8 cellular contexts compared by ENCODE assay signal in the genomic region with DNA sequence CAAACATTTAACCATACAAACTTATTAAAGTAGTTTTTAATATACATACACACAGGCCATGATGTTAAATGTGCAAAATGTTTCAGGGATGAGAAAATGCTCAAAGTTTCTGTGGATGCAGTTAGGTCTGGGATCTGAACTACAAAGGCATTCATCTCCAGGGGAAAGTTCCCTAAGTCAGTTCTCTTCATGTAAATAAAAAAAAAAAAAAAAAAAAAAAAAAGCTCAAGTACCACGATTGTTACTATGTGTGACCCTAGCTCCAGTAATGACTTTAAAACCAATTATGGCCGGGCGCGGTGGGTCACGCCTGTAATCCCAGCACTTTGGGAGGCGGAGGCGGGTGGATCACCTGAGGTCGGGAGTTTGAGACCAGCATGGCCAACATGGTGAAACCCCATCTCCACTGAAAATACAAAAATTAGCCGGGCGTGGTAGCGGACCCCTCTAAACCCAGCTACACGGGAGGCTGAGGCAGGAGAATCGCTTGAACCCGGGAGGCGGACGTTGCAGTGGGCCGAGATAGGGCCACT. TPM values are rescaled to one million over a fixed set of nuclear protein-coding genes. Genes with fewer than 3 reads are reported as not detected.
DNase-seq lines count a peak whose midpoint lies in the region; ATAC-seq and TF ChIP-seq lines count a peak whose summit lies in the region.
"Not testable (repeated sequence)": the region's sequence is repeated elsewhere in the genome, so short reads cannot be mapped to it uniquely, and the experiment has no call there.

No MANE protein-coding gene starts in this region.

- not testable (repeated sequence) for H3K9me3 Mint-ChIP-seq in activated T-helper 17 cell treated with anti-CD3 and anti-CD28 coated beads, Interleukin-2, amount 50 U/mL, for 72 hours; naive thymus-derived CD4-positive, alpha-beta T cell; stimulated activated naive B cell treated with anti-CD40 and anti-IgM and Interleukin-4, amounts not matched to agents 10 μg/mL and 1 μg/mL and 100 μg/mL, for 72 hours

- peaks cover 45% of the 10 kb centered on the region for H4K20me1 ChIP-seq in BLaER1

- H3K9ac ChIP-seq in BLaER1 = peak overlapping the region; percentile 96
- H3K9ac ChIP-seq in colonic mucosa (ENCODE audit: low read depth in 2 of 2, low read length in 2 of 2) = not testable (repeated sequence)

- intact Hi-C loops in colonic mucosa (cut with DNase I); heart left ventricle (cut with DNase I): not testable (repeated sequence)
- intact Hi-C loops in naive thymus-derived CD4-positive, alpha-beta T cell (cut with micrococcal nuclease) = loop anchor here (2.0 to 10.0 kb wide), 4 partner anchors 35 to 1299 kb away; a partner anchor contains a TSS

- peaks cover 18% of the 10 kb centered on the region for H3K4me1 Mint-ChIP-seq in activated T-helper 17 cell treated with anti-CD3 and anti-CD28 coated beads, Interleukin-2, amount 50 U/mL, for 72 hours
- peaks cover 31 to 72% (median 58%) of the 10 kb centered on the region in 7 donors for H3K4me1 Mint-ChIP-seq in naive thymus-derived CD4-positive, alpha-beta T cell
- peaks cover 19 to 41% of the 10 kb centered on the region in 2 donors for H3K4me1 Mint-ChIP-seq in stimulated activated naive B cell treated with anti-CD40 and anti-IgM and Interleukin-4, amounts not matched to agents 10 μg/mL and 1 μg/mL and 100 μg/mL, for 72 hours

- 90 to 92% (median 91%) methylated on average over 17 of the region's 17 CpGs for WGBS in heart left ventricle, 4 donors

- TF ChIP-seq CTCF in HFF-Myc (IDR thresholded peaks at IDR 0.05; ENCODE audit: low read depth, low read length, missing control alignments); RWPE2 (IDR thresholded peaks at IDR 0.05; ENCODE audit: poor library complexity, severe bottlenecking); colonic mucosa (IDR thresholded peaks at IDR 0.05); heart left ventricle (IDR thresholded peaks at IDR 0.05): not testable (repeated sequence)

- CTCF ChIA-PET in naive thymus-derived CD4-positive, alpha-beta T cell (lab: Charles Lee) = interaction anchor here (0.6 to 1.9 kb wide), 4 partner anchors 12 to 149 kb away, joined by 3 to 5 read pairs (median 4); no protein-coding TSS in a partner anchor

- TF ChIP-seq POLR2A in heart left ventricle (IDR thresholded peaks at IDR 0.05) = not testable (repeated sequence)

- H3K27ac ChIP-seq in BLaER1 (0 out of 2 replicates have a peak overlapping the region, but pooled peaks have one; percentile 97), colonic mucosa (peak overlapping the region; percentile 97)
- H3K27ac ChIP-seq in RWPE2 (ENCODE audit: poor library complexity, severe bottlenecking); heart left ventricle; naive thymus-derived CD4-positive, alpha-beta T cell (ENCODE audit: low read depth, low read length): not testable (repeated sequence)

- not testable (repeated sequence) for ATAC-seq in RWPE2 (ENCODE audit: low read depth); activated T-helper 17 cell treated with anti-CD3 and anti-CD28 coated beads, Interleukin-2, amount 50 U/mL, for 72 hours (replicated peaks); heart left ventricle; naive thymus-derived CD4-positive, alpha-beta T cell; stimulated activated naive B cell treated with anti-CD40 and anti-IgM and Interleukin-4, amounts not matched to agents 10 μg/mL and 1 μg/mL and 100 μg/mL, for 72 hours (replicated peaks)

- POLR2A ChIA-PET in naive thymus-derived CD4-positive, alpha-beta T cell (lab: Charles Lee) = interaction anchor here (0.7 to 1.9 kb wide), 5 partner anchors 9 to 143 kb away, joined by 3 to 10 read pairs (median 3); no protein-coding TSS in a partner anchor

- H3K4me3 ChIP-seq in BLaER1 (peak overlapping the region; percentile 98), HFF-Myc (replicated peaks; ENCODE audit: low read depth, low read length) (peak overlapping the region; percentile 80), RWPE2 (ENCODE audit: severe bottlenecking) (peak overlapping the region; percentile 77), heart left ventricle (peak overlapping the region in 8 of 12 donors; percentile 68 to 99 (median 94))
- H3K4me3 ChIP-seq in colonic mucosa; naive thymus-derived CD4-positive, alpha-beta T cell (ENCODE audit: low read length): not testable (repeated sequence)

- H3K27me3 ChIP-seq in BLaER1; RWPE2 (ENCODE audit: insufficient read depth, poor library complexity, severe bottlenecking); colonic mucosa; heart left ventricle; naive thymus-derived CD4-positive, alpha-beta T cell (ENCODE audit: control insufficient read depth in 2 of 2, insufficient read depth in 2 of 2, low read length in 2 of 2): not testable (repeated sequence)

- not testable (repeated sequence) for H3K9me3 ChIP-seq in BLaER1; RWPE2 (ENCODE audit: severe bottlenecking); colonic mucosa; heart left ventricle; naive thymus-derived CD4-positive, alpha-beta T cell (ENCODE audit: control insufficient read depth in 2 of 3, low read length in 3 of 3)

- H3K36me3 ChIP-seq in BLaER1 = peaks cover 50% of the 10 kb centered on the region
- peaks cover 48% of the 10 kb centered on the region for H3K36me3 ChIP-seq in RWPE2 (ENCODE audit: low read depth)
- not testable (repeated sequence) for H3K36me3 ChIP-seq in colonic mucosa
- peaks cover 3 to 47% (median 46%) of the 10 kb centered on the region in 9 donors for H3K36me3 ChIP-seq in heart left ventricle
- peaks cover 0 to 40% (median 7%) of the 10 kb centered on the region in 3 experiments for H3K36me3 ChIP-seq in naive thymus-derived CD4-positive, alpha-beta T cell (ENCODE audit: control insufficient read depth in 2 of 3, insufficient read depth in 3 of 3, low read length in 3 of 3)

- DNase-seq in HFF-Myc (ENCODE audit: extremely low read depth, low read depth); RWPE2 (ENCODE audit: low spot score); heart left ventricle; naive thymus-derived CD4-positive, alpha-beta T cell; stimulated activated naive B cell treated with anti-CD40 and anti-IgM and Interleukin-4, amounts not matched to agents 10 μg/mL and 1 μg/mL and 100 μg/mL, for 72 hours: not testable (repeated sequence)
- DNase-seq in colonic mucosa = peak; percentile 18

- H3K4me2 ChIP-seq in BLaER1 = peak overlapping the region; percentile 89

- peak overlapping the region; percentile 96 for H3K4me3 Mint-ChIP-seq in activated T-helper 17 cell treated with anti-CD3 and anti-CD28 coated beads, Interleukin-2, amount 50 U/mL, for 72 hours
- H3K4me3 Mint-ChIP-seq in naive thymus-derived CD4-positive, alpha-beta T cell = peak overlapping the region; percentile 41 to 100 (median 92)
- peak overlapping the region; percentile 92 for H3K4me3 Mint-ChIP-seq in stimulated activated naive B cell treated with anti-CD40 and anti-IgM and Interleukin-4, amounts not matched to agents 10 μg/mL and 1 μg/mL and 100 μg/mL, for 72 hours

- H3K27me3 Mint-ChIP-seq in activated T-helper 17 cell treated with anti-CD3 and anti-CD28 coated beads, Interleukin-2, amount 50 U/mL, for 72 hours; naive thymus-derived CD4-positive, alpha-beta T cell; stimulated activated naive B cell treated with anti-CD40 and anti-IgM and Interleukin-4, amounts not matched to agents 10 μg/mL and 1 μg/mL and 100 μg/mL, for 72 hours: not testable (repeated sequence)

- H3K27ac Mint-ChIP-seq in activated T-helper 17 cell treated with anti-CD3 and anti-CD28 coated beads, Interleukin-2, amount 50 U/mL, for 72 hours; stimulated activated naive B cell treated with anti-CD40 and anti-IgM and Interleukin-4, amounts not matched to agents 10 μg/mL and 1 μg/mL and 100 μg/mL, for 72 hours: not testable (repeated sequence)
- H3K27ac Mint-ChIP-seq in naive thymus-derived CD4-positive, alpha-beta T cell = peak overlapping the region in 3 of 9 donors; percentile 90 to 99 (median 96)

- H3K36me3 Mint-ChIP-seq in activated T-helper 17 cell treated with anti-CD3 and anti-CD28 coated beads, Interleukin-2, amount 50 U/mL, for 72 hours (ENCODE audit: low read depth) = peaks cover 53% of the 10 kb centered on the region
- peaks cover 4 to 36% (median 29%) of the 10 kb centered on the region in 5 donors for H3K36me3 Mint-ChIP-seq in naive thymus-derived CD4-positive, alpha-beta T cell
- peaks cover 22 to 33% of the 10 kb centered on the region in 2 donors for H3K36me3 Mint-ChIP-seq in stimulated activated naive B cell treated with anti-CD40 and anti-IgM and Interleukin-4, amounts not matched to agents 10 μg/mL and 1 μg/mL and 100 μg/mL, for 72 hours

- H3K4me1 ChIP-seq in BLaER1 = peaks cover 43% of the 10 kb centered on the region
- H3K4me1 ChIP-seq in RWPE2 (ENCODE audit: insufficient read depth, poor library complexity, severe bottlenecking); colonic mucosa: not testable (repeated sequence)
- peaks cover 6 to 39% (median 17%) of the 10 kb centered on the region in 12 donors for H3K4me1 ChIP-seq in heart left ventricle
- H3K4me1 ChIP-seq in naive thymus-derived CD4-positive, alpha-beta T cell (ENCODE audit: control insufficient read depth in 2 of 2, insufficient read depth in 2 of 2, low read length in 2 of 2) = peaks cover 17 to 32% of the 10 kb centered on the region in 2 donors

RNA-seq across cellular contexts. Expression of a gene that starts 1.4 kb away (rescaled TPM):
- 10 to 100 TPM; 18.3 to 38.6 TPM for total RNA-seq in activated T-helper 17 cell treated with anti-CD3 and anti-CD28 coated beads, Interleukin-2, amount 50 U/mL, for 72 hours
- total RNA-seq in colonic mucosa (10 to 100 TPM; 41.8 to 54.7 TPM), heart left ventricle (10 to 100 TPM; 27.7 to 42.9 (median 31.4) TPM)
- 10 to 100 TPM in 1 of 2 donors, 1 to 10 TPM in 1; 9.2 to 53.4 TPM for polyA plus RNA-seq in heart left ventricle
- 10 to 100 TPM; 13.6 to 29.2 (median 26.7) TPM for total RNA-seq in naive thymus-derived CD4-positive, alpha-beta T cell
- polyA plus RNA-seq in naive thymus-derived CD4-positive, alpha-beta T cell = 10 to 100 TPM; 14.6 to 17.1 TPM

RNA-seq across cellular contexts. Expression of a gene that starts 1.5 kb away (rescaled TPM):
- total RNA-seq in activated T-helper 17 cell treated with anti-CD3 and anti-CD28 coated beads, Interleukin-2, amount 50 U/mL, for 72 hours = 10 to 100 TPM; 10.9 to 11.4 TPM
- total RNA-seq in colonic mucosa (1 to 10 TPM; 4.1 to 7.7 TPM), heart left ventricle (1 to 10 TPM; 2.1 to 7.2 (median 4.6) TPM)
- 1 to 10 TPM; 3.2 to 3.5 TPM for polyA plus RNA-seq in heart left ventricle
- total RNA-seq in naive thymus-derived CD4-positive, alpha-beta T cell = 10 to 100 TPM; 16.4 to 70.4 (median 32.1) TPM
- 100 to 1,000 TPM; 116 to 120 TPM for polyA plus RNA-seq in naive thymus-derived CD4-positive, alpha-beta T cell

RNA-seq across cellular contexts. Expression of a gene that starts 33.9 kb away (rescaled TPM):
- under 1 TPM; 0.40 to 0.41 TPM for total RNA-seq in activated T-helper 17 cell treated with anti-CD3 and anti-CD28 coated beads, Interleukin-2, amount 50 U/mL, for 72 hours
- 10 to 100 TPM; 14.5 to 17.6 TPM for total RNA-seq in colonic mucosa
- 10 to 100 TPM in 1 of 9 donors, 1 to 10 TPM in 8; 3.8 to 13.9 (median 6.3) TPM for total RNA-seq in heart left ventricle
- 1 to 10 TPM; 3.2 to 8.3 TPM for polyA plus RNA-seq in heart left ventricle
- total RNA-seq in naive thymus-derived CD4-positive, alpha-beta T cell = 1 to 10 TPM in 4 of 5 experiments, under 1 TPM in 1; 0.65 to 7.4 (median 2.9) TPM
- 1 to 10 TPM; 6.5 to 8.4 TPM for polyA plus RNA-seq in naive thymus-derived CD4-positive, alpha-beta T cell

RNA-seq across cellular contexts. Expression of a gene that starts 38.8 kb away (rescaled TPM):
- 1 to 10 TPM; 1.6 to 3.0 TPM for total RNA-seq in activated T-helper 17 cell treated with anti-CD3 and anti-CD28 coated beads, Interleukin-2, amount 50 U/mL, for 72 hours
- total RNA-seq in colonic mucosa (1 to 10 TPM; 1.3 to 1.7 TPM), heart left ventricle (1 to 10 TPM in 1 of 9 donors, under 1 TPM in 8; 0.13 to 1.8 (median 0.62) TPM)
- polyA plus RNA-seq in heart left ventricle = 1 to 10 TPM in 1 of 2 donors, under 1 TPM in 1; 0.57 to 1.2 TPM
- total RNA-seq in naive thymus-derived CD4-positive, alpha-beta T cell = 10 to 100 TPM in 2 of 5 experiments, 1 to 10 TPM in 3; 5.9 to 20.5 (median 7.6) TPM
- 1 to 10 TPM in 1 of 2 donors, under 1 TPM in 1; 0.38 to 1.8 TPM for polyA plus RNA-seq in naive thymus-derived CD4-positive, alpha-beta T cell
